ENCODE assay signal across 35 cellular contexts in genomic region chr2:106904242-106904641, GRCh38. TPM values are rescaled to one million over a fixed set of nuclear protein-coding genes. Genes with fewer than 3 reads are reported as not detected.
"Had no signal": no experiment of that assay in that cellular context is flagged by ENCODE, and none has a peak within 500 bp of the region (broad histone marks: within the 10 kb centered on the region; RNA-seq: fewer than 3 reads in every experiment).

No MANE protein-coding gene starts in this region.

- H3K36me3 ChIP-seq: adrenal gland, ascending aorta, brain microvascular endothelial cell, breast epithelium, cardiac muscle cell had no signal

- H3K9me3 ChIP-seq: adrenal gland, body of pancreas had no signal

- DNase-seq: activated effector memory CD4-positive, alpha-beta T cell treated with anti-CD3 and anti-CD28 coated beads, Interleukin-2, amount 50 U/mL, for 16 hours; activated effector memory CD4-positive, alpha-beta T cell treated with Interleukin-2 at 50 U/mL for 16 hours; activated gamma-delta T cell; activated gamma-delta T cell treated with Interleukin-2 at 50 U/mL for 16 hours; activated naive CD4-positive, alpha-beta T cell; activated naive CD4-positive, alpha-beta T cell treated with anti-CD3 and anti-CD28 coated beads for 36 hours; activated naive CD4-positive, alpha-beta T cell treated with anti-CD3 and anti-CD28 coated beads, Interleukin-2, amount 10 ng/mL, durations not matched to agents 7 days and 5 days; activated naive CD4-positive, alpha-beta T cell treated with anti-CD3 and anti-CD28 coated beads, Interleukin-2, amount 50 U/mL, for 16 hours; activated naive CD4-positive, alpha-beta T cell treated with Interleukin-2 at 50 U/mL for 16 hours; activated naive CD8-positive, alpha-beta T cell treated with anti-CD3 and anti-CD28 coated beads for 36 hours; activated naive CD8-positive, alpha-beta T cell treated with anti-CD3 and anti-CD28 coated beads, Interleukin-2, amount 10 ng/mL, durations not matched to agents 7 days and 5 days; activated naive CD8-positive, alpha-beta T cell treated with anti-CD3 and anti-CD28 coated beads, Interleukin-2, amount 50 U/mL, for 24 hours; activated T-cell treated with anti-CD3 and anti-CD28 coated beads, Interleukin-2, amount 50 U/mL, for 24 hours; activated T-cell treated with anti-CD3 and anti-CD28 coated beads, Interleukin-2, amount 50 U/mL, for 4 hours; activated T-cell treated with anti-CD3 and anti-CD28 coated beads, Interleukin-2, amount 50 U/mL, for 48 hours; activated T-cell treated with anti-CD3 and anti-CD28 coated beads, Interleukin-2, amount 50 U/mL, for 72 hours; adrenal gland; amniotic stem cell; amygdala; anterior cingulate cortex; aorta; body of pancreas; brain microvascular endothelial cell; caudate nucleus; central memory CD4-positive, alpha-beta T cell; cerebellar nuclear complex had no signal

- FAIRE-seq: astrocyte, bronchial epithelial cell had no signal

- H3K4me1 ChIP-seq: adrenal gland, ascending aorta, body of pancreas, breast epithelium had no signal

- H3K27me3 ChIP-seq: adrenal gland, ascending aorta, body of pancreas, brain microvascular endothelial cell, breast epithelium, cardiac muscle cell had no signal

- H3K4me3 ChIP-seq: adrenal gland, ascending aorta, body of pancreas, breast epithelium, cardiac muscle cell had no signal

- H3K27ac ChIP-seq: adrenal gland, ascending aorta, body of pancreas, brain microvascular endothelial cell, breast epithelium, cardiac muscle cell had no signal

- ATAC-seq: activated naive CD4-positive, alpha-beta T cell treated with anti-CD3 and anti-CD28 coated beads, Interleukin-2, amount 50 U/mL, for 72 hours; activated naive CD8-positive, alpha-beta T cell treated with anti-CD3 and anti-CD28 coated beads, Interleukin-2, amount 50 U/mL, for 24 hours; activated T-cell treated with anti-CD3 and anti-CD28 coated beads, Interleukin-2, amount 50 U/mL, for 4 hours; activated T-cell treated with anti-CD3 and anti-CD28 coated beads, Interleukin-2, amount 50 U/mL, for 72 hours; activated T-helper 17 cell treated with anti-CD3 and anti-CD28 coated beads, Interleukin-2, amount 50 U/mL, for 72 hours; body of pancreas had no signal

RNA-seq across cellular contexts. Expression of gene ST6GAL2, which starts 18.3 kb away (rescaled TPM):
- total RNA-seq: activated naive CD4-positive, alpha-beta T cell treated with anti-CD3 and anti-CD28 coated beads for 36 hours; activated naive CD4-positive, alpha-beta T cell treated with anti-CD3 and anti-CD28 coated beads, Interleukin-2, amount 50 U/mL, for 72 hours; activated naive CD8-positive, alpha-beta T cell treated with anti-CD3 and anti-CD28 coated beads for 36 hours; activated naive CD8-positive, alpha-beta T cell treated with anti-CD3 and anti-CD28 coated beads, Interleukin-2, amount 10 ng/mL, durations not matched to agents 7 days and 5 days; activated T-cell treated with anti-CD3 and anti-CD28 coated beads, Interleukin-2, amount 50 U/mL, for 4 hours; activated T-cell treated with anti-CD3 and anti-CD28 coated beads, Interleukin-2, amount 50 U/mL, for 72 hours; activated T-helper 1 cell treated with anti-CD3 and anti-CD28 coated beads, Interleukin-12 subunit alpha, Interleukin-12 subunit beta, Interleukin-2, Interleukin-4 antibody, amounts not matched to agents 30 ng/mL and 10 ng/mL and 1 ng/mL, durations not matched to agents 14 hours and 24 hours and 36 hours; activated T-helper 17 cell treated with anti-CD3 and anti-CD28 coated beads, Interleukin-2, amount 50 U/mL, for 72 hours; activated T-helper 2 cell treated with anti-CD3 and anti-CD28 coated beads, Interferon-gamma antibody, Interleukin-2, Interleukin-4, amounts not matched to agents 10 μg/mL and 5 μg/mL and 100 μg/mL, durations not matched to agents 14 hours and 24 hours and 36 hours; bronchial epithelial cell had no signal
